Comparison of ENCODE assay signal across 29 cellular contexts in genomic region chr10:75357500-75357899, GRCh38. TPM values are rescaled to one million over a fixed set of nuclear protein-coding genes. Genes with fewer than 3 reads are reported as not detected.
"Had no signal": no experiment of that assay in that cellular context is flagged by ENCODE, and none has a peak within 500 bp of the region (broad histone marks: within the 10 kb centered on the region; RNA-seq: fewer than 3 reads in every experiment).

No MANE protein-coding gene starts in this region.

- H3K4me3 Mint-ChIP-seq: activated CD4-positive, alpha-beta T cell treated with anti-CD3 and anti-CD28 coated beads, Interleukin-2, amount 10 ng/mL, durations not matched to agents 24 days and 14 days; activated CD8-positive, alpha-beta T cell treated with anti-CD3 and anti-CD28 coated beads for 36 hours; activated naive CD4-positive, alpha-beta T cell treated with anti-CD3 and anti-CD28 coated beads, Interleukin-2, amount 50 U/mL, for 24 hours; activated naive CD8-positive, alpha-beta T cell treated with anti-CD3 and anti-CD28 coated beads, Interleukin-2, amount 10 ng/mL, durations not matched to agents 7 days and 5 days had no signal

- ATAC-seq: activated CD8-positive, alpha-beta T cell treated with anti-CD3 and anti-CD28 coated beads for 36 hours; PC-3 had no signal

- H3K9me3 ChIP-seq: ascending aorta, SJCRH30 had no signal

- H3K27me3 Mint-ChIP-seq: activated CD4-positive, alpha-beta T cell treated with anti-CD3 and anti-CD28 coated beads, Interleukin-2, amount 10 ng/mL, durations not matched to agents 24 days and 14 days; activated naive CD4-positive, alpha-beta T cell treated with anti-CD3 and anti-CD28 coated beads, Interleukin-2, amount 50 U/mL, for 24 hours; activated naive CD8-positive, alpha-beta T cell treated with anti-CD3 and anti-CD28 coated beads, Interleukin-2, amount 10 ng/mL, durations not matched to agents 7 days and 5 days had no signal

- H3K36me3 Mint-ChIP-seq: activated naive CD4-positive, alpha-beta T cell treated with anti-CD3 and anti-CD28 coated beads, Interleukin-2, amount 50 U/mL, for 24 hours; activated naive CD8-positive, alpha-beta T cell treated with anti-CD3 and anti-CD28 coated beads, Interleukin-2, amount 10 ng/mL, durations not matched to agents 7 days and 5 days had no signal

- H3K36me3 ChIP-seq: ascending aorta, breast epithelium, MG63, SJCRH30 had no signal

- H3K4me1 ChIP-seq: breast epithelium had no signal

- H3K27ac ChIP-seq: ascending aorta, breast epithelium, SK-N-MC had no signal

- H3K27me3 ChIP-seq: ascending aorta, breast epithelium, MG63, SJCRH30 had no signal

- H3K27ac Mint-ChIP-seq: activated CD4-positive, alpha-beta T cell treated with anti-CD3 and anti-CD28 coated beads, Interleukin-2, amount 10 ng/mL, durations not matched to agents 24 days and 14 days; activated CD8-positive, alpha-beta T cell treated with anti-CD3 and anti-CD28 coated beads for 36 hours; activated naive CD4-positive, alpha-beta T cell treated with anti-CD3 and anti-CD28 coated beads, Interleukin-2, amount 50 U/mL, for 24 hours; activated naive CD8-positive, alpha-beta T cell treated with anti-CD3 and anti-CD28 coated beads, Interleukin-2, amount 10 ng/mL, durations not matched to agents 7 days and 5 days; activated T-helper 2 cell treated with anti-CD3 and anti-CD28 coated beads, Interferon-gamma antibody, Interleukin-2, Interleukin-4, amounts not matched to agents 10 μg/mL and 5 μg/mL and 100 μg/mL, durations not matched to agents 14 hours and 24 hours and 36 hours had no signal

- H3K9me3 Mint-ChIP-seq: activated CD4-positive, alpha-beta T cell treated with anti-CD3 and anti-CD28 coated beads, Interleukin-2, amount 10 ng/mL, durations not matched to agents 24 days and 14 days; activated CD8-positive, alpha-beta T cell treated with anti-CD3 and anti-CD28 coated beads for 36 hours; activated naive CD4-positive, alpha-beta T cell treated with anti-CD3 and anti-CD28 coated beads, Interleukin-2, amount 50 U/mL, for 24 hours; activated naive CD8-positive, alpha-beta T cell treated with anti-CD3 and anti-CD28 coated beads, Interleukin-2, amount 10 ng/mL, durations not matched to agents 7 days and 5 days; activated T-helper 2 cell treated with anti-CD3 and anti-CD28 coated beads, Interferon-gamma antibody, Interleukin-2, Interleukin-4, amounts not matched to agents 10 μg/mL and 5 μg/mL and 100 μg/mL, durations not matched to agents 14 hours and 24 hours and 36 hours had no signal

- H3K4me1 Mint-ChIP-seq: activated CD4-positive, alpha-beta T cell treated with anti-CD3 and anti-CD28 coated beads, Interleukin-2, amount 10 ng/mL, durations not matched to agents 24 days and 14 days; activated naive CD4-positive, alpha-beta T cell treated with anti-CD3 and anti-CD28 coated beads, Interleukin-2, amount 50 U/mL, for 24 hours; activated naive CD8-positive, alpha-beta T cell treated with anti-CD3 and anti-CD28 coated beads, Interleukin-2, amount 10 ng/mL, durations not matched to agents 7 days and 5 days had no signal

- DNase-seq: activated CD4-positive, alpha-beta T cell treated with anti-CD3 and anti-CD28 coated beads, Interleukin-2, amount 10 ng/mL, durations not matched to agents 24 days and 14 days; activated CD4-positive, alpha-beta T cell treated with anti-CD3 and anti-CD28 coated beads, Interleukin-2, amount 50 U/mL, for 4 hours; activated CD8-positive, alpha-beta T cell treated with anti-CD3 and anti-CD28 coated beads for 36 hours; activated gamma-delta T cell; activated naive CD4-positive, alpha-beta T cell treated with Interleukin-2 at 50 U/mL for 16 hours; activated naive CD8-positive, alpha-beta T cell treated with anti-CD3 and anti-CD28 coated beads, Interleukin-2, amount 10 ng/mL, durations not matched to agents 7 days and 5 days; activated T-cell treated with anti-CD3 and anti-CD28 coated beads, Interleukin-2, amount 50 U/mL, for 1 hour; amygdala; Kasumi-1; MG63; NCI-H1048; NCI-H1105 treated with DMSO at 0.1 percent for 48 hours; NCI-H1436; NCI-H1694; NCI-H1930; NCI-H2081 treated with DMSO at 0.1 percent for 48 hours; NCI-H345; NCI-H524 treated with DMSO at 0.1 percent for 48 hours; NK-92 treated with Interleukin-12 subunit alpha and Interleukin-12 subunit beta, amount 100 ng/mL, for 24 hours; PC-3; SHP77; SJCRH30; T1000 had no signal

- H3K4me3 ChIP-seq: ascending aorta, breast epithelium, MG63, SJCRH30, SK-N-MC had no signal

RNA-seq across cellular contexts. Expression of gene ZNF503, which starts 44.1 kb away (rescaled TPM):
- total RNA-seq: T-helper 1 cell treated with Interleukin-12 subunit alpha and Interleukin-12 subunit beta and Interleukin-4 antibody, amounts not matched to agents 30 ng/mL and 1 ng/mL, for 36 hours had no signal
